In genomic region chr1:29838738-29839320, GRCh38 we compare ENCODE assay signal across 24 cellular contexts.
"Had no signal": no experiment of that assay in that cellular context is flagged by ENCODE, and none has a peak within 500 bp of the region (broad histone marks: within the 10 kb centered on the region; RNA-seq: fewer than 3 reads in every experiment).

No MANE protein-coding gene starts in this region.

- ATAC-seq: heart left ventricle; left lobe of liver; naive thymus-derived CD8-positive, alpha-beta T cell; pancreas; sciatic nerve; stimulated activated memory B cell treated with anti-CD40 and anti-IgM and Interleukin-4, amounts not matched to agents 10 μg/mL and 1 μg/mL and 100 μg/mL, for 72 hours had no signal

- H3K4me2 ChIP-seq: neural progenitor cell had no signal

- H2AFZ ChIP-seq: neural progenitor cell had no signal

- H3K36me3 ChIP-seq: heart left ventricle, neural progenitor cell, pancreas, spleen, tibial artery had no signal

- H3K9me3 ChIP-seq: pancreas had no signal

- H3K4me3 ChIP-seq: heart left ventricle, neural progenitor cell, pancreas, spleen, tibial artery had no signal

- H3K4me1 ChIP-seq: heart left ventricle, neural progenitor cell, pancreas, spleen, tibial artery had no signal

- H3K9ac ChIP-seq: neural progenitor cell had no signal

- FAIRE-seq: colon, endothelial cell of umbilical vein, frontal cortex, pancreas had no signal

- DNase-seq: cerebellar nuclear complex; dermis blood vessel endothelial cell; effector CD4-positive, alpha-beta T cell; endodermal cell; erythroblast; heart left ventricle; hippocampal formation; kidney glomerular epithelial cell; mammary epithelial cell; naive thymus-derived CD8-positive, alpha-beta T cell; nucleus accumbens; pancreas; stimulated activated CD4-positive, alpha-beta T cell treated with anti-CD3 and anti-CD28 coated beads, Interleukin-15, amount 100 ng/mL, for 24 hours; stimulated activated CD4-positive, alpha-beta T cell treated with anti-CD3 and anti-CD28 coated beads, Interleukin-1b, Interleukin-23, amount 100 ng/mL, for 48 hours; stimulated activated CD4-positive, alpha-beta T cell treated with anti-CD3 and anti-CD28 coated beads, Interleukin-4, amount 100 ng/mL, for 24 hours; tibial artery had no signal

- H3K27me3 ChIP-seq: neural progenitor cell had no signal

- H3K27ac ChIP-seq: heart left ventricle, neural progenitor cell, pancreas, spleen, tibial artery had no signal
